Comparison of ENCODE assay signal across 2 cellular contexts in the genomic region with DNA sequence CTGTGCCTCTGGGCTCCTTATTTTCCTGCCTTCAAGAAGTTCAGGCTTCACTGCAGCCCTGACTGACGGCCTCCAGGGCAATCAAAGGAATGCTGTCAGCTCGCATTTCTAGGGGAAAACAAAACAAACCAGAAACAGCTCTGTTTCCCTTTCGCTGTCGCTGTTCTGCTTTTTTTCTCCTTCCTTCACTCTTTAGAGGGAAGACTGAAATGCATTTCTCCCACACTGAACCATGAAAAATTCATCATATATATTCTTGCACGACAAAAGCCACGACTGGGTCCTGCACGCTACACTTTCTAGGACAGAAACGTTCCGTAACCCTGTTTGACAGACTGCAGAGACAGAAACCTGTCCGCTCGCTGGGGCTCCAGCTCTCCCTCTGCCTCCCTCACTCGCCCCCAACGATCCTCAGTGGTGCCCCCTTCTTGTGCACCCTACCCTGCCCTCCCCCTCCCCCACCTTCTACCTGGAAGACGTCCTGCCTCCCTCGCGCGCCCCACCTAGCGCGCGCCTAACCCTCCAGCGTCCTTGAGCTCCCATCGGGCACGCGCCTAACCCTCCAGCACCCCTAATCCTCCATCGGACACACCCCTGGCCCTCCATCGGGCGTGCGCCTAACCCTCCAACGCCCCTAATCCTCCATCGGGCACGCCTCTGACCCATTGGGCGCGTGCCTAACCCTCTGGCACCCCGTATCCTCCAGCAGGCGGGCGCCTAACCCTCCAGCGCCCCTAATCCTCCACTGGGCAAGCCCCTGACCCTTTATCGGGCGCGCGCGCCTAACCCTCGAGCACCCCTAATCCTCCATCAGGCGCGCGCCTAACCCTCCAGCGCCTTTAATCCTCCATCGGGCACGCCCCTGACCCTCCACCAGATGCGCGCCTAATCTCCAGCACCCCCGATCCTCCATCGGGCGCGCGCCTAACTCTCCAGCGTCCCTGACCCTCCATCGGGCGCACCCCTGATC.
TF ChIP-seq lines count a peak whose summit lies in the region.

No MANE protein-coding gene starts in this region.

TF ChIP-seq in GM23338, 12 proteins besides CTCF, POLR2A, EP300 and RAD21 (continued from another document and continues in another):
- TF ChIP-seq, protein P1, sequence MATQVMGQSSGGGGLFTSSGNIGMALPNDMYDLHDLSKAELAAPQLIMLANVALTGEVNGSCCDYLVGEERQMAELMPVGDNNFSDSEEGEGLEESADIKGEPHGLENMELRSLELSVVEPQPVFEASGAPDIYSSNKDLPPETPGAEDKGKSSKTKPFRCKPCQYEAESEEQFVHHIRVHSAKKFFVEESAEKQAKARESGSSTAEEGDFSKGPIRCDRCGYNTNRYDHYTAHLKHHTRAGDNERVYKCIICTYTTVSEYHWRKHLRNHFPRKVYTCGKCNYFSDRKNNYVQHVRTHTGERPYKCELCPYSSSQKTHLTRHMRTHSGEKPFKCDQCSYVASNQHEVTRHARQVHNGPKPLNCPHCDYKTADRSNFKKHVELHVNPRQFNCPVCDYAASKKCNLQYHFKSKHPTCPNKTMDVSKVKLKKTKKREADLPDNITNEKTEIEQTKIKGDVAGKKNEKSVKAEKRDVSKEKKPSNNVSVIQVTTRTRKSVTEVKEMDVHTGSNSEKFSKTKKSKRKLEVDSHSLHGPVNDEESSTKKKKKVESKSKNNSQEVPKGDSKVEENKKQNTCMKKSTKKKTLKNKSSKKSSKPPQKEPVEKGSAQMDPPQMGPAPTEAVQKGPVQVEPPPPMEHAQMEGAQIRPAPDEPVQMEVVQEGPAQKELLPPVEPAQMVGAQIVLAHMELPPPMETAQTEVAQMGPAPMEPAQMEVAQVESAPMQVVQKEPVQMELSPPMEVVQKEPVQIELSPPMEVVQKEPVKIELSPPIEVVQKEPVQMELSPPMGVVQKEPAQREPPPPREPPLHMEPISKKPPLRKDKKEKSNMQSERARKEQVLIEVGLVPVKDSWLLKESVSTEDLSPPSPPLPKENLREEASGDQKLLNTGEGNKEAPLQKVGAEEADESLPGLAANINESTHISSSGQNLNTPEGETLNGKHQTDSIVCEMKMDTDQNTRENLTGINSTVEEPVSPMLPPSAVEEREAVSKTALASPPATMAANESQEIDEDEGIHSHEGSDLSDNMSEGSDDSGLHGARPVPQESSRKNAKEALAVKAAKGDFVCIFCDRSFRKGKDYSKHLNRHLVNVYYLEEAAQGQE (IDR thresholded peaks at IDR 0.05; ENCODE audit: unreplicated experiment) = no peak
- TF ChIP-seq EZH2 (IDR thresholded peaks at IDR 0.05; ENCODE audit: low read depth, unreplicated experiment) = no peak
- TF ChIP-seq POLR2AphosphoS5 (IDR thresholded peaks at IDR 0.05; ENCODE audit: low read depth) = no peak
- no peak for TF ChIP-seq EZH2phosphoT487 (IDR thresholded peaks at IDR 0.05; ENCODE audit: unreplicated experiment)
- TF ChIP-seq, protein P2, sequence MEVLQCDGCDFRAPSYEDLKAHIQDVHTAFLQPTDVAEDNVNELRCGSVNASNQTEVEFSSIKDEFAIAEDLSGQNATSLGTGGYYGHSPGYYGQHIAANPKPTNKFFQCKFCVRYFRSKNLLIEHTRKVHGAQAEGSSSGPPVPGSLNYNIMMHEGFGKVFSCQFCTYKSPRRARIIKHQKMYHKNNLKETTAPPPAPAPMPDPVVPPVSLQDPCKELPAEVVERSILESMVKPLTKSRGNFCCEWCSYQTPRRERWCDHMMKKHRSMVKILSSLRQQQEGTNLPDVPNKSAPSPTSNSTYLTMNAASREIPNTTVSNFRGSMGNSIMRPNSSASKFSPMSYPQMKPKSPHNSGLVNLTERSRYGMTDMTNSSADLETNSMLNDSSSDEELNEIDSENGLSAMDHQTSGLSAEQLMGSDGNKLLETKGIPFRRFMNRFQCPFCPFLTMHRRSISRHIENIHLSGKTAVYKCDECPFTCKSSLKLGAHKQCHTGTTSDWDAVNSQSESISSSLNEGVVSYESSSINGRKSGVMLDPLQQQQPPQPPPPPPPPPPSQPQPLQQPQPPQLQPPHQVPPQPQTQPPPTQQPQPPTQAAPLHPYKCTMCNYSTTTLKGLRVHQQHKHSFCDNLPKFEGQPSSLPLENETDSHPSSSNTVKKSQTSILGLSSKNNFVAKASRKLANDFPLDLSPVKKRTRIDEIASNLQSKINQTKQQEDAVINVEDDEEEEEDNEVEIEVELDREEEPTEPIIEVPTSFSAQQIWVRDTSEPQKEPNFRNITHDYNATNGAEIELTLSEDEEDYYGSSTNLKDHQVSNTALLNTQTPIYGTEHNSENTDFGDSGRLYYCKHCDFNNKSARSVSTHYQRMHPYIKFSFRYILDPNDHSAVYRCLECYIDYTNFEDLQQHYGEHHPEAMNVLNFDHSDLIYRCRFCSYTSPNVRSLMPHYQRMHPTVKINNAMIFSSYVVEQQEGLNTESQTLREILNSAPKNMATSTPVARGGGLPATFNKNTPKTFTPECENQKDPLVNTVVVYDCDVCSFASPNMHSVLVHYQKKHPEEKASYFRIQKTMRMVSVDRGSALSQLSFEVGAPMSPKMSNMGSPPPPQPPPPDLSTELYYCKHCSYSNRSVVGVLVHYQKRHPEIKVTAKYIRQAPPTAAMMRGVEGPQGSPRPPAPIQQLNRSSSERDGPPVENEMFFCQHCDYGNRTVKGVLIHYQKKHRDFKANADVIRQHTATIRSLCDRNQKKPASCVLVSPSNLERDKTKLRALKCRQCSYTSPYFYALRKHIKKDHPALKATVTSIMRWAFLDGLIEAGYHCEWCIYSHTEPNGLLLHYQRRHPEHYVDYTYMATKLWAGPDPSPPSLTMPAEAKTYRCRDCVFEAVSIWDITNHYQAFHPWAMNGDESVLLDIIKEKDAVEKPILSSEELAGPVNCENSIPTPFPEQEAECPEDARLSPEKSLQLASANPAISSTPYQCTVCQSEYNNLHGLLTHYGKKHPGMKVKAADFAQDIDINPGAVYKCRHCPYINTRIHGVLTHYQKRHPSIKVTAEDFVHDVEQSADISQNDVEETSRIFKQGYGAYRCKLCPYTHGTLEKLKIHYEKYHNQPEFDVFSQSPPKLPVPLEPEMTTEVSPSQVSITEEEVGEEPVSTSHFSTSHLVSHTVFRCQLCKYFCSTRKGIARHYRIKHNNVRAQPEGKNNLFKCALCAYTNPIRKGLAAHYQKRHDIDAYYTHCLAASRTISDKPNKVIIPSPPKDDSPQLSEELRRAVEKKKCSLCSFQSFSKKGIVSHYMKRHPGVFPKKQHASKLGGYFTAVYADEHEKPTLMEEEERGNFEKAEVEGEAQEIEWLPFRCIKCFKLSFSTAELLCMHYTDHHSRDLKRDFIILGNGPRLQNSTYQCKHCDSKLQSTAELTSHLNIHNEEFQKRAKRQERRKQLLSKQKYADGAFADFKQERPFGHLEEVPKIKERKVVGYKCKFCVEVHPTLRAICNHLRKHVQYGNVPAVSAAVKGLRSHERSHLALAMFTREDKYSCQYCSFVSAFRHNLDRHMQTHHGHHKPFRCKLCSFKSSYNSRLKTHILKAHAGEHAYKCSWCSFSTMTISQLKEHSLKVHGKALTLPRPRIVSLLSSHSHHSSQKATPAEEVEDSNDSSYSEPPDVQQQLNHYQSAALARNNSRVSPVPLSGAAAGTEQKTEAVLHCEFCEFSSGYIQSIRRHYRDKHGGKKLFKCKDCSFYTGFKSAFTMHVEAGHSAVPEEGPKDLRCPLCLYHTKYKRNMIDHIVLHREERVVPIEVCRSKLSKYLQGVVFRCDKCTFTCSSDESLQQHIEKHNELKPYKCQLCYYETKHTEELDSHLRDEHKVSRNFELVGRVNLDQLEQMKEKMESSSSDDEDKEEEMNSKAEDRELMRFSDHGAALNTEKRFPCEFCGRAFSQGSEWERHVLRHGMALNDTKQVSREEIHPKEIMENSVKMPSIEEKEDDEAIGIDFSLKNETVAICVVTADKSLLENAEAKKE (CRISPR knock-in tag; IDR thresholded peaks at IDR 0.05) = no peak
- no peak for TF ChIP-seq ETS1 (IDR thresholded peaks at IDR 0.05)

TF ChIP-seq in SK-N-SH, 30 proteins besides CTCF, POLR2A, EP300 and RAD21 (continued from another document):
- TF ChIP-seq, protein P1 (IDR thresholded peaks at IDR 0.05; ENCODE audit: low read depth, low read length) = no peak
